Comparison of ENCODE assay signal across 18 cellular contexts in the genomic region with DNA sequence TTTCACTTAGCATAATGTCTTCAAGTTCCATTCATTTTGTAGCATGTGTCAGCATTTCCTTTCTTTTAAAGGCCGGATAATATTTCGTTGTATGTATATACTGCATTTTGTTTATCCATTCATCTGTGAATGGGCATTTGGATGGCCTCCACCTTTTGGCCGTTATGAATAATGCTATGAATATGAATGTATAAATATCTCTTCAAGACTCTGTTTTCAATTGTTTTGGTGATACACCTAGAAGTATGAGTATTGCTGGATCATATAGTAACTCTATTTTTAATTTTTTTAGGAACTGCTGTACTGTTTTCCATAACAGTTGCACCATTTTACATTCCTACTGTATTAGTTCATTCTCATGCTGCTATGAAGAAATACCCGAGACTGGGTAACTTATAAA.
"Had no signal": no experiment of that assay in that cellular context is flagged by ENCODE, and none has a peak within 500 bp of the region (broad histone marks: within the 10 kb centered on the region; RNA-seq: fewer than 3 reads in every experiment).

No MANE protein-coding gene starts in this region.

- H2AFZ ChIP-seq: neural progenitor cell had no signal

- H3K9me3 ChIP-seq: pancreas, thyroid gland had no signal

- H3K27ac ChIP-seq: esophagus squamous epithelium, neural progenitor cell, pancreas, thyroid gland had no signal

- H3K27me3 ChIP-seq: esophagus squamous epithelium, neural progenitor cell, pancreas, thyroid gland had no signal

- H3K36me3 ChIP-seq: esophagus squamous epithelium, neural progenitor cell, pancreas, thyroid gland had no signal

- H3K4me1 ChIP-seq: neural progenitor cell, pancreas, thyroid gland had no signal

- DNase-seq: activated B cell treated with CpG ODN at 0.5 μM for 24 hours; activated CD4-positive, alpha-beta T cell treated with anti-CD3 and anti-CD28 coated beads for 48 hours; activated CD8-positive, alpha-beta T cell treated with anti-CD3 and anti-CD28 coated beads for 36 hours; activated effector memory CD4-positive, alpha-beta T cell treated with Interleukin-2 at 50 U/mL for 16 hours; activated naive CD4-positive, alpha-beta T cell treated with anti-CD3 and anti-CD28 coated beads, Interleukin-2, amount 50 U/mL, for 16 hours; activated T-cell treated with anti-CD3 and anti-CD28 coated beads, Interleukin-2, amount 50 U/mL, for 4 hours; amniotic stem cell; central memory CD4-positive, alpha-beta T cell; effector CD8-positive, alpha-beta T cell; esophagus squamous epithelium; islet precursor cell; naive B cell; pancreas; stimulated activated CD4-positive, alpha-beta T cell treated with anti-CD3 and anti-CD28 coated beads, Interleukin-2, amount 100 ng/mL, for 48 hours; thyroid gland had no signal

- H3K9ac ChIP-seq: neural progenitor cell had no signal

- H3K4me3 ChIP-seq: esophagus squamous epithelium, neural progenitor cell, pancreas, thyroid gland had no signal

- H3K4me2 ChIP-seq: neural progenitor cell had no signal

- ATAC-seq: activated CD8-positive, alpha-beta T cell treated with anti-CD3 and anti-CD28 coated beads for 36 hours; activated T-cell treated with anti-CD3 and anti-CD28 coated beads, Interleukin-2, amount 50 U/mL, for 4 hours; left lobe of liver; pancreas; stimulated activated memory B cell treated with anti-CD40 and anti-IgM and Interleukin-4, amounts not matched to agents 10 μg/mL and 1 μg/mL and 100 μg/mL, for 72 hours had no signal
